Comparison of ENCODE assay signal across 1 cellular context in the genomic region with DNA sequence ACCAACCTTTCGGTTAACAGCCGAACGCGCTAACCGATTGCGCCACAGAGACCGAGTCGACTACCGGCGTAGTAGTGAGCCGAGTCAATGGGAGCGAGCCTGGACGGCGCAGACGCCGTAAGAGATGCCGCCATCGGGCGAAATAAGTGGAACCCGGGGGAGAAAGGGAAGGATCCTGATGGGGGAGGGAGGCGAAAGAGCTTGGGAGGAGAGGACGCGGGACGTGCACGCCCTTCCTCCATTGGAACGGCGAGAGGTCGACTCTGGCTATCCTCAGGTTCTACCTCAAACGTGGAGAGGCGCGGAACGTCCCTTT.
TF ChIP-seq lines count a peak whose summit lies in the region.

No MANE protein-coding gene starts in this region.

TF ChIP-seq in HepG2, 621 proteins besides CTCF, POLR2A, EP300 and RAD21 (continued from another document and continues in another):
- TF ChIP-seq PAXIP1 (CRISPR knock-in tag; conservative IDR thresholded peaks at IDR 0.05), result no peak; the same call in 1 of the 2 replicates
- TF ChIP-seq ZKSCAN5 (CRISPR knock-in tag; IDR thresholded peaks at IDR 0.05), result no peak
- TF ChIP-seq, protein P1, sequence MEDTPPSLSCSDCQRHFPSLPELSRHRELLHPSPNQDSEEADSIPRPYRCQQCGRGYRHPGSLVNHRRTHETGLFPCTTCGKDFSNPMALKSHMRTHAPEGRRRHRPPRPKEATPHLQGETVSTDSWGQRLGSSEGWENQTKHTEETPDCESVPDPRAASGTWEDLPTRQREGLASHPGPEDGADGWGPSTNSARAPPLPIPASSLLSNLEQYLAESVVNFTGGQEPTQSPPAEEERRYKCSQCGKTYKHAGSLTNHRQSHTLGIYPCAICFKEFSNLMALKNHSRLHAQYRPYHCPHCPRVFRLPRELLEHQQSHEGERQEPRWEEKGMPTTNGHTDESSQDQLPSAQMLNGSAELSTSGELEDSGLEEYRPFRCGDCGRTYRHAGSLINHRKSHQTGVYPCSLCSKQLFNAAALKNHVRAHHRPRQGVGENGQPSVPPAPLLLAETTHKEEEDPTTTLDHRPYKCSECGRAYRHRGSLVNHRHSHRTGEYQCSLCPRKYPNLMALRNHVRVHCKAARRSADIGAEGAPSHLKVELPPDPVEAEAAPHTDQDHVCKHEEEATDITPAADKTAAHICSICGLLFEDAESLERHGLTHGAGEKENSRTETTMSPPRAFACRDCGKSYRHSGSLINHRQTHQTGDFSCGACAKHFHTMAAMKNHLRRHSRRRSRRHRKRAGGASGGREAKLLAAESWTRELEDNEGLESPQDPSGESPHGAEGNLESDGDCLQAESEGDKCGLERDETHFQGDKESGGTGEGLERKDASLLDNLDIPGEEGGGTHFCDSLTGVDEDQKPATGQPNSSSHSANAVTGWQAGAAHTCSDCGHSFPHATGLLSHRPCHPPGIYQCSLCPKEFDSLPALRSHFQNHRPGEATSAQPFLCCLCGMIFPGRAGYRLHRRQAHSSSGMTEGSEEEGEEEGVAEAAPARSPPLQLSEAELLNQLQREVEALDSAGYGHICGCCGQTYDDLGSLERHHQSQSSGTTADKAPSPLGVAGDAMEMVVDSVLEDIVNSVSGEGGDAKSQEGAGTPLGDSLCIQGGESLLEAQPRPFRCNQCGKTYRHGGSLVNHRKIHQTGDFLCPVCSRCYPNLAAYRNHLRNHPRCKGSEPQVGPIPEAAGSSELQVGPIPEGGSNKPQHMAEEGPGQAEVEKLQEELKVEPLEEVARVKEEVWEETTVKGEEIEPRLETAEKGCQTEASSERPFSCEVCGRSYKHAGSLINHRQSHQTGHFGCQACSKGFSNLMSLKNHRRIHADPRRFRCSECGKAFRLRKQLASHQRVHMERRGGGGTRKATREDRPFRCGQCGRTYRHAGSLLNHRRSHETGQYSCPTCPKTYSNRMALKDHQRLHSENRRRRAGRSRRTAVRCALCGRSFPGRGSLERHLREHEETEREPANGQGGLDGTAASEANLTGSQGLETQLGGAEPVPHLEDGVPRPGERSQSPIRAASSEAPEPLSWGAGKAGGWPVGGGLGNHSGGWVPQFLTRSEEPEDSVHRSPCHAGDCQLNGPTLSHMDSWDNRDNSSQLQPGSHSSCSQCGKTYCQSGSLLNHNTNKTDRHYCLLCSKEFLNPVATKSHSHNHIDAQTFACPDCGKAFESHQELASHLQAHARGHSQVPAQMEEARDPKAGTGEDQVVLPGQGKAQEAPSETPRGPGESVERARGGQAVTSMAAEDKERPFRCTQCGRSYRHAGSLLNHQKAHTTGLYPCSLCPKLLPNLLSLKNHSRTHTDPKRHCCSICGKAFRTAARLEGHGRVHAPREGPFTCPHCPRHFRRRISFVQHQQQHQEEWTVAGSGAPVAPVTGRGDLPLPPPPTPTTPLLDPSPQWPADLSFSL (CRISPR knock-in tag; IDR thresholded peaks at IDR 0.05), result peak; percentile 63
- TF ChIP-seq KLF11 (CRISPR knock-in tag; IDR thresholded peaks at IDR 0.05), result peak; percentile 86; the same call in 1 of the 2 replicates
- TF ChIP-seq YY1 (IDR thresholded peaks at IDR 0.05; ENCODE audit: insufficient read depth, insufficient replicate concordance, low read depth, low read length), result peak; percentile 85
- TF ChIP-seq ZNF879 (CRISPR knock-in tag; IDR thresholded peaks at IDR 0.05), result 0 out of 2 replicates have a peak, but pooled peaks have one; percentile 64
- 0 out of 2 replicates have a peak, but pooled peaks have one; percentile 63 for TF ChIP-seq KDM3A (CRISPR knock-in tag; IDR thresholded peaks at IDR 0.05; ENCODE audit: low read depth)
- peak; percentile 94; the same call in 1 of the 2 replicates for TF ChIP-seq MAF1 (CRISPR knock-in tag; IDR thresholded peaks at IDR 0.05; ENCODE audit: borderline replicate concordance)
- TF ChIP-seq THAP9 (CRISPR knock-in tag; IDR thresholded peaks at IDR 0.05; ENCODE audit: borderline replicate concordance), result peak; percentile 8; the same call in 1 of the 2 replicates
- TF ChIP-seq ZC3H4 (CRISPR knock-in tag; IDR thresholded peaks at IDR 0.05; ENCODE audit: borderline replicate concordance), result no peak
- TF ChIP-seq KDM5B (CRISPR knock-in tag; IDR thresholded peaks at IDR 0.05; ENCODE audit: borderline replicate concordance), result 0 out of 2 replicates have a peak, but pooled peaks have one; percentile 63
- peak; percentile 47; the same call in 1 of the 2 replicates for TF ChIP-seq NR2F2 (IDR thresholded peaks at IDR 0.05; ENCODE audit: borderline replicate concordance, low read depth)
- TF ChIP-seq ZNF136 (CRISPR knock-in tag; IDR thresholded peaks at IDR 0.05; ENCODE audit: low read depth), result peak; percentile 62; the same call in 1 of the 2 replicates
- peak; percentile 17; the same call in 1 of the 2 replicates for TF ChIP-seq AFF4 (CRISPR knock-in tag; IDR thresholded peaks at IDR 0.05)
- TF ChIP-seq HDAC2 (CRISPR knock-in tag; IDR thresholded peaks at IDR 0.05), result peak; percentile 72; the same call in 1 of the 2 replicates
- TF ChIP-seq ZNF672 (CRISPR knock-in tag; IDR thresholded peaks at IDR 0.05), result no peak
- no peak for TF ChIP-seq PCBP2 (optimal IDR thresholded peaks at IDR 0.05; ENCODE audit: low read depth, low read length, poor library complexity, severe bottlenecking)
- no peak for TF ChIP-seq ZNF816 (CRISPR knock-in tag; IDR thresholded peaks at IDR 0.05; ENCODE audit: borderline replicate concordance)
- TF ChIP-seq POLR2G (IDR thresholded peaks at IDR 0.05; ENCODE audit: low read depth, low read length), result peak; percentile 61; the same call in 1 of the 2 replicates
- no peak for TF ChIP-seq SP5 (CRISPR knock-in tag; IDR thresholded peaks at IDR 0.05; ENCODE audit: borderline replicate concordance, low read depth)
- no peak; the same call in 1 of the 2 replicates for TF ChIP-seq ZNF761 (CRISPR knock-in tag; conservative IDR thresholded peaks at IDR 0.05)
- peak; percentile 88; the same call in 1 of the 2 replicates for TF ChIP-seq RELA (CRISPR knock-in tag; IDR thresholded peaks at IDR 0.05)
- 0 out of 2 replicates have a peak, but pooled peaks have one; percentile 2 for TF ChIP-seq PAX8 (CRISPR knock-in tag; IDR thresholded peaks at IDR 0.05; ENCODE audit: borderline replicate concordance)
- peak; percentile 44; the same call in 1 of the 2 replicates for TF ChIP-seq ATF3 (CRISPR knock-in tag; IDR thresholded peaks at IDR 0.05)
- TF ChIP-seq ZNF124 (CRISPR knock-in tag; IDR thresholded peaks at IDR 0.05), result no peak
- TF ChIP-seq ZNF30 (CRISPR knock-in tag; IDR thresholded peaks at IDR 0.05), result no peak
- peak; percentile 66; the same call in 1 of the 2 replicates for TF ChIP-seq ZNF280B (CRISPR knock-in tag; IDR thresholded peaks at IDR 0.05; ENCODE audit: borderline replicate concordance)
- 0 out of 2 replicates have a peak, but pooled peaks have one; percentile 70 for TF ChIP-seq ZNF792 (CRISPR knock-in tag; IDR thresholded peaks at IDR 0.05)
- no peak for TF ChIP-seq MTA3 (CRISPR knock-in tag; IDR thresholded peaks at IDR 0.05)
- no peak for TF ChIP-seq MZF1 (CRISPR knock-in tag; IDR thresholded peaks at IDR 0.05; ENCODE audit: borderline replicate concordance)
- peak; percentile 69; the same call in 1 of the 2 replicates for TF ChIP-seq ZNF12 (CRISPR knock-in tag; IDR thresholded peaks at IDR 0.05)
- TF ChIP-seq RXRB (CRISPR knock-in tag; IDR thresholded peaks at IDR 0.05; ENCODE audit: borderline replicate concordance), result peak; percentile 73
- TF ChIP-seq, protein P2, sequence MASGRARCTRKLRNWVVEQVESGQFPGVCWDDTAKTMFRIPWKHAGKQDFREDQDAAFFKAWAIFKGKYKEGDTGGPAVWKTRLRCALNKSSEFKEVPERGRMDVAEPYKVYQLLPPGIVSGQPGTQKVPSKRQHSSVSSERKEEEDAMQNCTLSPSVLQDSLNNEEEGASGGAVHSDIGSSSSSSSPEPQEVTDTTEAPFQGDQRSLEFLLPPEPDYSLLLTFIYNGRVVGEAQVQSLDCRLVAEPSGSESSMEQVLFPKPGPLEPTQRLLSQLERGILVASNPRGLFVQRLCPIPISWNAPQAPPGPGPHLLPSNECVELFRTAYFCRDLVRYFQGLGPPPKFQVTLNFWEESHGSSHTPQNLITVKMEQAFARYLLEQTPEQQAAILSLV (CRISPR knock-in tag; IDR thresholded peaks at IDR 0.05; ENCODE audit: borderline replicate concordance), result peak; percentile 26; the same call in 1 of the 2 replicates
- peak; percentile 59; the same call in 1 of the 2 replicates for TF ChIP-seq TFDP1 (CRISPR knock-in tag; IDR thresholded peaks at IDR 0.05; ENCODE audit: borderline replicate concordance)
